Comparison of ENCODE assay signal across 8 cellular contexts in the genomic region with DNA sequence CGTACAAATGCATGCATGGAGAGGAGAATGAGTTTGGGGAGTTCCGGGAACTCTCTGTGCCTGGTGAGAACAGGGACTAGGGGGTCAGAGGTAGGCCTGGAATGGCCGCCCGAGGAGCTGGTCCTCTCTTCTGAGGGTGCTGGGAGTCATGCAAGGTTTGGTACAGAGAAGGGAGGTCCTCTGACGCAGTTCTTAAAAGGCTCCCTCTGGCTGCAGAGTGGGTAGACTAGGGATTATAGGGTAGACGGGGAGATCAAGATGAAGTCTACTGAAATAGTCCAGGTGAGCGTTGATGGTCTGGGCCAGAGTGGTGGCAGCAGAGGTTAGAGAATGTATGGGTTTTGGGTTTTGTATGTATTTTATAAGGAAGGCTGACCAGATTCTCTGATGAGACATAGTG. TPM values are rescaled to one million over a fixed set of nuclear protein-coding genes. Genes with fewer than 3 reads are reported as not detected.
DNase-seq lines count a peak whose midpoint lies in the region; FAIRE-seq and TF ChIP-seq lines count a peak whose summit lies in the region.

No MANE protein-coding gene starts in this region.

- H3K4me3 ChIP-seq in BJ (ENCODE audit: low read depth, low read length): peak overlapping the region; percentile 99
- H3K4me3 ChIP-seq in KMS-11 (IDR thresholded peaks at IDR 0.05; ENCODE audit: insufficient read depth, low read depth, low read length): no peak overlapping the region
- peak overlapping the region; percentile 99 for H3K4me3 ChIP-seq in coronary artery
- peak overlapping the region; percentile 95 to 98 for H3K4me3 ChIP-seq in muscle layer of colon (ENCODE audit: low read depth in 1 of 2, low read length in 2 of 2)

- H3K79me2 ChIP-seq in KMS-11 (ENCODE audit: insufficient read depth, low read depth): no peaks in the 10 kb centered on the region; the same call in 1 of the 2 replicates

- no peak for FAIRE-seq in RCC 7860 (lab: Jason Lieb, UNC)

- TF ChIP-seq CTCF in BJ (IDR thresholded peaks at IDR 0.05; ENCODE audit: insufficient read depth, low read depth, low read length) (no peak), KMS-11 (conservative IDR thresholded peaks at IDR 0.05; ENCODE audit: low read depth, low read length) (no peak), coronary artery (IDR thresholded peaks at IDR 0.05) (no peak)

- CTCF ChIA-PET in BJ (lab: Yijun Ruan, JAX): no interaction called here

- peaks cover 5% of the 10 kb centered on the region for H3K4me1 ChIP-seq in KMS-11 (ENCODE audit: low read depth, poor library complexity, severe bottlenecking)
- peaks cover 13% of the 10 kb centered on the region for H3K4me1 ChIP-seq in muscle layer of colon (ENCODE audit: insufficient read depth, low read length)

- POLR2A ChIA-PET in BJ (lab: Charles Lee): no interaction called here

- no peak overlapping the region for H3K9ac ChIP-seq in KMS-11
- peak overlapping the region; percentile 99 for H3K9ac ChIP-seq in muscle layer of colon (ENCODE audit: low read length)

- DNase-seq in BJ (ENCODE audit: low read depth) (no peak), coronary artery (ENCODE audit: low spot score) (no peak), HPDE6-E6E7 (ENCODE audit: extremely low spot score) (no peak), T-helper 9 cell (no peak), DMS 273 (lab: John Stamatoyannopoulos, UW; ENCODE audit: unreplicated experiment) (no peak), RCC 7860 (ENCODE audit: low spot score) (no peak)

- H3K9me3 ChIP-seq in muscle layer of colon (ENCODE audit: low read length): peaks cover 32% of the 10 kb centered on the region

- no peaks in the 10 kb centered on the region for H4K20me1 ChIP-seq in KMS-11 (ENCODE audit: insufficient read depth)

- H3K27me3 ChIP-seq in BJ (ENCODE audit: control insufficient read depth, insufficient read depth, low read length) (no peaks in the 10 kb centered on the region), KMS-11 (ENCODE audit: insufficient read depth, low read depth) (no peaks in the 10 kb centered on the region), muscle layer of colon (ENCODE audit: control insufficient read depth in 1 of 2, insufficient read depth in 2 of 2, low read length in 2 of 2) (no peaks in the 10 kb centered on the region)

- peak overlapping the region; percentile 43 for H3K4me2 ChIP-seq in KMS-11

- H3K27ac ChIP-seq in KMS-11 (no peak overlapping the region), coronary artery (peak overlapping the region in 1 of 2 donors; percentile 87), muscle layer of colon (ENCODE audit: low read depth, low read length) (no peak overlapping the region)

- H3K36me3 ChIP-seq in BJ (ENCODE audit: control insufficient read depth, insufficient read depth, low read length) (peaks cover 11% of the 10 kb centered on the region), KMS-11 (ENCODE audit: insufficient read depth) (no peaks in the 10 kb centered on the region; the same call in 1 of the 2 replicates), muscle layer of colon (ENCODE audit: insufficient read depth, low read length) (peaks cover 43% of the 10 kb centered on the region)

- peak overlapping the region; percentile 92 for H2AFZ ChIP-seq in KMS-11 (ENCODE audit: low read depth)

RNA-seq across cellular contexts. Expression of a gene that starts 0.8 kb away (rescaled TPM):
- 5.4 and 7.4 TPM in 2 replicates for polyA plus RNA-seq in BJ (2011; rRNA removed)
- polyA minus RNA-seq in BJ (2011; rRNA and poly(A)+ RNA removed): 8.5 and 11.2 TPM in 2 replicates

RNA-seq across cellular contexts. Expression of a gene that starts 11.5 kb away (rescaled TPM):
- 11.0 and 16.3 TPM in 2 replicates for polyA plus RNA-seq in BJ (2011; rRNA removed)
- polyA minus RNA-seq in BJ (2011; rRNA and poly(A)+ RNA removed): 5.1 and 5.2 TPM in 2 replicates

RNA-seq across cellular contexts. Expression of a gene that starts 11.5 kb away (rescaled TPM):
- 3.4 and 3.5 TPM in 2 replicates for polyA plus RNA-seq in BJ (2011; rRNA removed)
- 10.3 and 11.8 TPM in 2 replicates for polyA minus RNA-seq in BJ (2011; rRNA and poly(A)+ RNA removed)

RNA-seq across cellular contexts. Expression of a gene that starts 31.6 kb away (rescaled TPM):
- 1.7 and 2.1 TPM in 2 replicates for polyA plus RNA-seq in BJ (2011; rRNA removed)
- polyA minus RNA-seq in BJ (2011; rRNA and poly(A)+ RNA removed): 4.6 and 5.6 TPM in 2 replicates

RNA-seq across cellular contexts. Expression of a gene that starts 37.8 kb away (rescaled TPM):
- polyA plus RNA-seq in BJ (2011; rRNA removed): 12.7 and 13.3 TPM in 2 replicates
- polyA minus RNA-seq in BJ (2011; rRNA and poly(A)+ RNA removed): 27.4 and 30.0 TPM in 2 replicates
